ENCODE assay signal across 20 cellular contexts in genomic region chr19:19696386-19696785, GRCh38. TPM values are rescaled to one million over a fixed set of nuclear protein-coding genes. Genes with fewer than 3 reads are reported as not detected.
DNase-seq lines count a peak whose midpoint lies in the region; FAIRE-seq and TF ChIP-seq lines count a peak whose summit lies in the region.
"Had no signal": no experiment of that assay in that cellular context is flagged by ENCODE, and none has a peak within 500 bp of the region (broad histone marks: within the 10 kb centered on the region; RNA-seq: fewer than 3 reads in every experiment).

No MANE protein-coding gene starts in this region.

- H3K4me3 ChIP-seq in H7 (ENCODE audit: insufficient read depth, low read depth, low read length) = no peak overlapping the region
- H3K4me3 ChIP-seq in Loucy (ENCODE audit: low read length, poor library complexity, severe bottlenecking) = no peak overlapping the region
- H3K4me3 ChIP-seq in H1 (ENCODE audit: extremely low read depth in 1 of 4, insufficient read depth in 2 of 4, low read depth in 3 of 4, low read length in 4 of 4) = no peak overlapping the region

- no peak overlapping the region for H3K4me2 ChIP-seq in Loucy (ENCODE audit: low read depth, low read length, poor library complexity, severe bottlenecking)
- no peak overlapping the region for H3K4me2 ChIP-seq in H1 (ENCODE audit: insufficient read depth in 1 of 2, low read depth in 2 of 2, low read length in 2 of 2)

- TF ChIP-seq CTCF in Loucy (conservative IDR thresholded peaks at IDR 0.05; ENCODE audit: low read length) = 0 out of 2 replicates have a peak, but pooled peaks have one; percentile 14
- peak; percentile 36 to 76 (median 50) for TF ChIP-seq CTCF in H1 (IDR thresholded peaks at IDR 0.05; ENCODE audit: control extremely low read depth in 1 of 3, insufficient read depth in 1 of 3, low read depth in 1 of 3, low read length in 3 of 3)

- no peak overlapping the region for H3K14ac ChIP-seq in H1 (ENCODE audit: insufficient read length)

- no peak overlapping the region for H2AK5ac ChIP-seq in H1 (ENCODE audit: low read depth, low read length)

- no peaks in the 10 kb centered on the region for H3K9me3 ChIP-seq in Loucy (ENCODE audit: insufficient read depth, low read depth, low read length)
- no peaks in the 10 kb centered on the region; a peak in 1 of 4 replicates for H3K9me3 ChIP-seq in H1 (ENCODE audit: insufficient read depth in 2 of 2, low read depth in 1 of 2, low read length in 1 of 2)
- H3K9me3 ChIP-seq: BE2C had no signal

- TF ChIP-seq EP300 in H1 (IDR thresholded peaks at IDR 0.05; ENCODE audit: borderline replicate concordance in 1 of 2, low read depth in 2 of 2, low read length in 2 of 2) = no peak

- H3K23me2 ChIP-seq in H1 (ENCODE audit: low read depth, low read length) = no peaks in the 10 kb centered on the region; the same call in 1 of the 2 replicates

- H2AFZ ChIP-seq in Loucy (ENCODE audit: low read length) (no peak overlapping the region), H1 (ENCODE audit: low read length) (no peak overlapping the region)

- H4K8ac ChIP-seq in H1 (ENCODE audit: extremely low read depth, insufficient read depth, low read length) = no peak overlapping the region

- 81% methylated on average over 2 of the region's 2 CpGs; no CpG with 5 or more reads in 1 of the 2 experiments for WGBS in H1 (ENCODE audit: extremely low coverage in 1 of 2, insufficient coverage in 1 of 2, insufficient read length in 1 of 2, insufficient replicate concordance in 2 of 2, low coverage in 1 of 2, low lambda C conversion rate in 2 of 2, missing lambda C conversion rate in 1 of 2), 2 experiments

- no peaks in the 10 kb centered on the region for H3F3A ChIP-seq in Loucy (ENCODE audit: low read depth)

- no peak overlapping the region for H3K23ac ChIP-seq in H1 (ENCODE audit: insufficient read length)

- no peak overlapping the region for H3K56ac ChIP-seq in H1 (replicated peaks; ENCODE audit: insufficient read length, low read depth, low read length)

- peak; percentile 57 to 68 for TF ChIP-seq RAD21 in H1 (IDR thresholded peaks at IDR 0.05 in 1 of 2, conservative IDR thresholded peaks at IDR 0.05 in 1 of 2; ENCODE audit: low read depth in 2 of 2, low read length in 2 of 2)

- H3K36me3 ChIP-seq in H7 (replicated peaks; ENCODE audit: control insufficient read depth, insufficient read depth, low read length) (no peaks in the 10 kb centered on the region), Loucy (ENCODE audit: insufficient read depth, low read length) (no peaks in the 10 kb centered on the region), H1 (ENCODE audit: control insufficient read depth in 2 of 4, insufficient read depth in 4 of 4, low read length in 3 of 4) (no peaks in the 10 kb centered on the region)
- H3K36me3 ChIP-seq: BE2C had no signal

- no peak overlapping the region for H2BK20ac ChIP-seq in H1 (ENCODE audit: low read length)

- H4K91ac ChIP-seq in H1 (replicated peaks; ENCODE audit: insufficient read length, low read length) = no peak overlapping the region

- no peaks in the 10 kb centered on the region for H3K9me2 ChIP-seq in Loucy (replicated peaks; ENCODE audit: low read depth, low read length)

- H3K18ac ChIP-seq in H1 (ENCODE audit: extremely low read depth, low read length) = no peak overlapping the region

- no peak overlapping the region for H3K4ac ChIP-seq in H1 (replicated peaks; ENCODE audit: insufficient read length, low read depth, low read length)

- H4K5ac ChIP-seq in H1 (ENCODE audit: insufficient read length, low read depth, low read length) = no peak overlapping the region

- H2BK12ac ChIP-seq in H1 (ENCODE audit: low read depth, low read length) = no peak overlapping the region

- no peak overlapping the region for H2BK120ac ChIP-seq in H1 (replicated peaks; ENCODE audit: low read depth, low read length)

- TF ChIP-seq POLR2A in H1 (IDR thresholded peaks at IDR 0.05; ENCODE audit: control extremely low read depth in 1 of 2, low read depth in 2 of 2, low read length in 2 of 2) = no peak

- peak; percentile 36 for FAIRE-seq in H1 (lab: Jason Lieb, UNC)
- FAIRE-seq: A204.1, G401.6, GM12891, HTR-8/SVneo had no signal

- CTCF ChIA-PET in H1 (lab: Charles Lee; ENCODE audit: partially characterized antibody) = interaction anchor here (0.8 to 1.8 kb wide), 2 partner anchors 11 kb away, joined by 3 read pairs; no protein-coding TSS in a partner anchor

- H2BK15ac ChIP-seq in H1 (ENCODE audit: low read length) = no peak overlapping the region

- no peaks in the 10 kb centered on the region for H4K20me1 ChIP-seq in Loucy (ENCODE audit: insufficient read depth, low read length, poor library complexity, severe bottlenecking)
- no peaks in the 10 kb centered on the region for H4K20me1 ChIP-seq in H1 (replicated peaks in 1 of 2; ENCODE audit: control insufficient read depth in 1 of 2, insufficient read depth in 2 of 2, low read length in 2 of 2)

- no peaks in the 10 kb centered on the region for H3K79me1 ChIP-seq in H1 (ENCODE audit: low read depth, low read length)

- peak; percentile 11 for DNase-seq in H7
- peak in 1 of 2 experiments; percentile 7 for DNase-seq in H1 (ENCODE audit: low read depth in 1 of 2, low spot score in 2 of 2)
- no peak for DNase-seq in amygdala (lab: John Stamatoyannopoulos, UW)
- no peak for DNase-seq in NCI-H345 treated with DMSO at 0.1 percent for 48 hours (lab: John Stamatoyannopoulos, UW; ENCODE audit: unreplicated experiment)
- DNase-seq in kidney glomerular epithelial cell (lab: John Stamatoyannopoulos, UW) = no peak
- DNase-seq: ACHN; BE2C; C1 segment of cervical spinal cord; CD4-positive, CD25-positive, alpha-beta regulatory T cell; CD8-positive, alpha-beta memory T cell; COR-L47; DMS 273 treated with DMSO at 0.1 percent for 48 hours; GOT3; HFFc6; KG1 had no signal

- H2BK5ac ChIP-seq in H1 (ENCODE audit: low read depth, low read length) = no peak overlapping the region

- no peak overlapping the region for H3K27ac ChIP-seq in H1 (ENCODE audit: low read depth, low read length)

- no peaks in the 10 kb centered on the region for H3K79me2 ChIP-seq in Loucy (ENCODE audit: insufficient read depth, low read length)
- no peaks in the 10 kb centered on the region for H3K79me2 ChIP-seq in H1 (ENCODE audit: control insufficient read depth in 1 of 2, insufficient read depth in 2 of 2, low read length in 2 of 2)

- H3K9ac ChIP-seq in Loucy (ENCODE audit: low read depth, low read length, poor library complexity, severe bottlenecking) (no peak overlapping the region), H1 (replicated peaks in 1 of 4; ENCODE audit: extremely low read depth in 1 of 4, low read depth in 3 of 4, low read length in 3 of 4) (no peak overlapping the region)

- no peaks in the 10 kb centered on the region for H3K27me3 ChIP-seq in H7 (ENCODE audit: control insufficient read depth, insufficient read depth, low read length)
- H3K27me3 ChIP-seq in Loucy (ENCODE audit: insufficient read depth, low read length, poor library complexity, severe bottlenecking) = no peaks in the 10 kb centered on the region
- H3K27me3 ChIP-seq in H1 (replicated peaks in 1 of 4; ENCODE audit: control insufficient read depth in 3 of 4, extremely low read depth in 1 of 4, insufficient read depth in 3 of 4, low read length in 3 of 4) = no peaks in the 10 kb centered on the region
- H3K27me3 ChIP-seq: BE2C had no signal

- H3K4me1 ChIP-seq in Loucy (ENCODE audit: insufficient read depth, low read length, poor library complexity, severe bottlenecking) = no peaks in the 10 kb centered on the region
- H3K4me1 ChIP-seq in H1 (replicated peaks in 1 of 4; ENCODE audit: control insufficient read depth in 3 of 4, insufficient read depth in 4 of 4, low read length in 3 of 4) = no peaks in the 10 kb centered on the region
- H3K4me1 ChIP-seq: BE2C had no signal

- POLR2A ChIA-PET in H1 (lab: Charles Lee; ENCODE audit: partially characterized antibody) = interaction anchor here (1.3 to 2.5 kb wide), 3 partner anchors 19 to 50 kb away, joined by 3 to 5 read pairs (median 5); partner anchors contain the start of gene ZNF101

RNA-seq across cellular contexts. Expression of gene ZNF101, which starts 27.7 kb away (rescaled TPM):
- 24.1 and 24.9 TPM in 2 replicates for total RNA-seq in H7 (2014; rRNA removed; shearing (Covaris generic))
- total RNA-seq in H1 (2021; fragmentation: NEBNext Ultra II Directional; extraction: Animal tissue kit (Norgen Biotek cat#: 25700)) = 46.2 and 50.9 TPM in 2 replicates
- polyA plus RNA-seq in H1 (2011; rRNA removed) = 11.0 and 13.0 TPM in 2 replicates
- polyA plus RNA-seq in H1 (2011; cell fraction: cytosol; rRNA removed) = 17.1 TPM
- polyA plus RNA-seq in H1 (2011; cell fraction: nucleus; rRNA removed) = 12.2 TPM
- 14.2 to 31.6 TPM (median 16.6 TPM) in 4 replicates for polyA plus RNA-seq in H1 (2012, experiment 1 of 2)
- polyA plus RNA-seq in H1 (2012, experiment 2 of 2) = 10.5 TPM
- polyA plus RNA-seq in H1 (2013, experiment 1 of 2) = 44.3 TPM
- polyA plus RNA-seq in H1 (2013, experiment 2 of 2) = 38.9 TPM
- 28.9 and 34.1 TPM in 2 replicates for polyA minus RNA-seq in H1 (2011; rRNA and poly(A)+ RNA removed)
- polyA minus RNA-seq in H1 (2011; cell fraction: cytosol; rRNA and poly(A)+ RNA removed) = 14.8 TPM
- polyA minus RNA-seq in H1 (2011; cell fraction: nucleus; rRNA and poly(A)+ RNA removed) = 28.8 TPM

RNA-seq across cellular contexts. Expression of gene ATP13A1, which starts 32.9 kb away (rescaled TPM):
- 36.2 and 40.6 TPM in 2 replicates for total RNA-seq in H7 (2014; rRNA removed; shearing (Covaris generic))
- 64.2 and 75.7 TPM in 2 replicates for total RNA-seq in H1 (2021; fragmentation: NEBNext Ultra II Directional; extraction: Animal tissue kit (Norgen Biotek cat#: 25700))
- polyA plus RNA-seq in H1 (2011; rRNA removed) = 33.0 and 70.7 TPM in 2 replicates
- polyA plus RNA-seq in H1 (2011; cell fraction: cytosol; rRNA removed) = 36.9 TPM
- 284 TPM for polyA plus RNA-seq in H1 (2011; cell fraction: nucleus; rRNA removed)
- 47.8 to 73.6 TPM (median 62.5 TPM) in 4 replicates for polyA plus RNA-seq in H1 (2012, experiment 1 of 2)
- polyA plus RNA-seq in H1 (2012, experiment 2 of 2) = 64.3 TPM
- 75.7 TPM for polyA plus RNA-seq in H1 (2013, experiment 1 of 2)
- 65.6 TPM for polyA plus RNA-seq in H1 (2013, experiment 2 of 2)
- 68.4 and 83.9 TPM in 2 replicates for polyA minus RNA-seq in H1 (2011; rRNA and poly(A)+ RNA removed)
- 49.1 TPM for polyA minus RNA-seq in H1 (2011; cell fraction: cytosol; rRNA and poly(A)+ RNA removed)
- polyA minus RNA-seq in H1 (2011; cell fraction: nucleus; rRNA and poly(A)+ RNA removed) = 93.9 TPM

RNA-seq across cellular contexts. Expression of gene ZNF14, which starts 36.5 kb away (rescaled TPM):
- total RNA-seq in H7 (2014; rRNA removed; shearing (Covaris generic)) = 2.3 and 4.3 TPM in 2 replicates
- 6.8 and 7.4 TPM in 2 replicates for total RNA-seq in H1 (2021; fragmentation: NEBNext Ultra II Directional; extraction: Animal tissue kit (Norgen Biotek cat#: 25700))
- polyA plus RNA-seq in H1 (2011; rRNA removed) = 0.72 and 1.00 TPM in 2 replicates
- 1.8 TPM for polyA plus RNA-seq in H1 (2011; cell fraction: cytosol; rRNA removed)
- polyA plus RNA-seq in H1 (2011; cell fraction: nucleus; rRNA removed) = 1.1 TPM
- polyA plus RNA-seq in H1 (2012, experiment 1 of 2) = 2.5 to 5.0 TPM (median 3.2 TPM) in 4 replicates
- 0.28 TPM for polyA plus RNA-seq in H1 (2012, experiment 2 of 2)
- 3.7 TPM for polyA plus RNA-seq in H1 (2013, experiment 1 of 2)
- polyA plus RNA-seq in H1 (2013, experiment 2 of 2) = 3.8 TPM
- polyA minus RNA-seq in H1 (2011; rRNA and poly(A)+ RNA removed) = 4.4 and 6.7 TPM in 2 replicates
- polyA minus RNA-seq in H1 (2011; cell fraction: cytosol; rRNA and poly(A)+ RNA removed) = 3.1 TPM
- 10.4 TPM for polyA minus RNA-seq in H1 (2011; cell fraction: nucleus; rRNA and poly(A)+ RNA removed)

RNA-seq across cellular contexts. Expression of gene GMIP, which starts 52.9 kb away (rescaled TPM):
- total RNA-seq in H7 (2014; rRNA removed; shearing (Covaris generic)) = 6.6 and 6.7 TPM in 2 replicates
- total RNA-seq in H1 (2021; fragmentation: NEBNext Ultra II Directional; extraction: Animal tissue kit (Norgen Biotek cat#: 25700)) = 18.1 and 20.2 TPM in 2 replicates
- 5.7 and 8.9 TPM in 2 replicates for polyA plus RNA-seq in H1 (2011; rRNA removed)
- polyA plus RNA-seq in H1 (2011; cell fraction: cytosol; rRNA removed) = 6.2 TPM
- polyA plus RNA-seq in H1 (2011; cell fraction: nucleus; rRNA removed) = 28.2 TPM
- polyA plus RNA-seq in H1 (2012, experiment 1 of 2) = 9.9 to 15.8 TPM (median 14.2 TPM) in 4 replicates
- 16.1 TPM for polyA plus RNA-seq in H1 (2012, experiment 2 of 2)
- polyA plus RNA-seq in H1 (2013, experiment 1 of 2) = 10.4 TPM
- polyA plus RNA-seq in H1 (2013, experiment 2 of 2) = 10.5 TPM
- polyA minus RNA-seq in H1 (2011; rRNA and poly(A)+ RNA removed) = 5.8 and 7.1 TPM in 2 replicates
- polyA minus RNA-seq in H1 (2011; cell fraction: cytosol; rRNA and poly(A)+ RNA removed) = 7.9 TPM
- 8.6 TPM for polyA minus RNA-seq in H1 (2011; cell fraction: nucleus; rRNA and poly(A)+ RNA removed)
